In the genomic region with DNA sequence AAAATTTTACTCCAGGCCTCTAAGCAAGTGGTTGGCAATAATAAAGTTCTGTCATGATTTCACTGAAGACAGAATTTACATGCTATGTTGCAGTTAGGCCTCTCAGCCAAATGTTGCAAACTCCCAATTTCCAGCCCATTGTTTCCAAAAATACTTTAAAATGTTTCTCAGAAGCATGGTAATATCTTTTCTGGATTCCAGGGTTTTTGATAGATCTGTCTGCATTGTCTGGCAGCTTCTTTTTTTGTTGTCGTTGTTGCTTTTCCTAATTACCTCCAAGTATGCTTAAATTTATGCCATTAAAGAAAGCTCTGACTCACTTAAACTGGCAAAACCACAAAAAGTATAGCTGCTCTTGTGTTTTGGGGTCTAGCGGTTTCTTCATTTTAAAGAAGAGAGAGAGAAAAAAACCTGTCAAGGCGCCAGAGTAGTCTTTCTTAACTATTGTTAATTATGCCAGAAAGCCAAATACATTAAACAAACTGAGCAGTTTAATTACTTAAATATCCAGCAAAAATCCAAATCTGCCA, we compare ENCODE assay signal across 26 cellular contexts.
"Had no signal": no experiment of that assay in that cellular context is flagged by ENCODE, and none has a peak within 500 bp of the region (broad histone marks: within the 10 kb centered on the region; RNA-seq: fewer than 3 reads in every experiment).

No MANE protein-coding gene starts in this region.

- H3K9me3 ChIP-seq: body of pancreas, gastrocnemius medialis, suprapubic skin, tibial artery had no signal

- ATAC-seq: body of pancreas; gastrocnemius medialis; left cardiac atrium; left ventricle myocardium superior; right cardiac atrium; stimulated activated naive B cell treated with anti-CD40 and anti-IgM and Interleukin-4, amounts not matched to agents 10 μg/mL and 1 μg/mL and 100 μg/mL, for 72 hours had no signal

- H3K4me3 ChIP-seq: body of pancreas, gastrocnemius medialis, suprapubic skin, tibial artery had no signal

- H3K27me3 ChIP-seq: body of pancreas, gastrocnemius medialis, suprapubic skin, tibial artery had no signal

- H3K27ac ChIP-seq: body of pancreas, epithelial cell of prostate, gastrocnemius medialis, suprapubic skin, tibial artery had no signal

- H3K4me1 ChIP-seq: body of pancreas, gastrocnemius medialis, suprapubic skin, tibial artery had no signal

- DNase-seq: activated CD4-positive, alpha-beta memory T cell treated with anti-CD3 and anti-CD28 coated beads, Interleukin-2, amount 10 ng/mL, durations not matched to agents 7 days and 5 days; activated CD4-positive, alpha-beta T cell treated with anti-CD3 and anti-CD28 coated beads, Interleukin-2, amount 10 ng/mL, durations not matched to agents 7 days and 5 days; activated CD4-positive, CD25-positive, alpha-beta regulatory T cell treated with anti-CD3 and anti-CD28 coated beads, Interleukin-2, amount 50 U/mL, for 72 hours; activated CD8-positive, alpha-beta memory T cell treated with anti-CD3 and anti-CD28 coated beads, Interleukin-2, amount 50 U/mL, for 48 hours; activated gamma-delta T cell; activated naive CD4-positive, alpha-beta T cell treated with anti-CD3 and anti-CD28 coated beads, Interleukin-2, amount 10 ng/mL, durations not matched to agents 7 days and 5 days; activated naive CD8-positive, alpha-beta T cell treated with anti-CD3 and anti-CD28 coated beads, Interleukin-2, amount 10 ng/mL, durations not matched to agents 7 days and 5 days; activated T-cell treated with anti-CD3 and anti-CD28 coated beads, Interleukin-2, amount 50 U/mL, for 24 hours; amniotic stem cell; body of pancreas; dermis blood vessel endothelial cell; effector CD4-positive, alpha-beta T cell; gastrocnemius medialis; glutamatergic neuron; islet precursor cell; left cardiac atrium; left ventricle myocardium superior; posterior cingulate gyrus; right cardiac atrium; stimulated activated CD4-positive, alpha-beta T cell treated with anti-CD3 and anti-CD28 coated beads, Interleukin-15, amount 100 ng/mL, for 24 hours; stimulated activated CD4-positive, alpha-beta T cell treated with anti-CD3 and anti-CD28 coated beads, Interleukin-2, amount 100 ng/mL, for 24 hours; stimulated activated naive B cell treated with anti-CD40 and anti-IgM and Interleukin-4, amounts not matched to agents 10 μg/mL and 1 μg/mL and 100 μg/mL, for 72 hours; T-helper 2 cell; tibial artery had no signal

- H3K36me3 ChIP-seq: gastrocnemius medialis, suprapubic skin, tibial artery had no signal
